Comparison of ENCODE assay signal across 1 cellular context in the genomic region with DNA sequence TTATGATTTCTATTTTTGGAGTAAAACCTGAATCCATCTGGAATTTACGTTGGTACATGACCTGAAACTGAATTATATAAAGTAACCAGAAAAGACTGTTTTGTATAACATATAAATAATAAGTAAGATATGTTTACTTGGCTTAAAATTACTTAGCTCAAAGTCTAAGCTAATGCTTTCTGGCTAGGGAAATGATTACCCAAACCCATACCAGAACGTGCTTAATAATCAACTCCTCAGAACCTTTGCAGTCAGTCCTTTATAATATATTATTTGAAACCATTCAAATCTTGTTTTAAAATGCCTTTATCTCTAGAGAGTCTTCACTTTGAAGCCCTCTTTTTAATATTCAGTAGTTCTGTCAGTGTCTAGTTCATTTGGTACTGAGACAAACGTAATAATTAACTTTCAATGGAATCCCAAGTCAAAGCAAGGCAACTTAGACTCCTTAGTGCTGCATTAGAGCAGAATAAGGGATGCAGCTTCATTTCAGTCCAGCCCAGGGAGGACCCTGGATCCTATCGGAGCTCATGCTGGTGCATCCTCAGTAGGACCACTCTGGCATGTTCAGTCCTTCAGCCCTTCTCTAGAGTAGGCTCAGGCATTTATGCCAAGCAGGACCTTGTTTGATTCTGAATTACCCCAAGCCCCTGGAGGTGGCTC.
TF ChIP-seq lines count a peak whose summit lies in the region.

No MANE protein-coding gene starts in this region.

TF ChIP-seq in HepG2, 621 proteins besides CTCF, POLR2A, EP300 and RAD21 (continued from another document):
- no peak for TF ChIP-seq DMAP1 (CRISPR knock-in tag; IDR thresholded peaks at IDR 0.05)
TF ChIP-seq in HepG2: peak in this region for 0.
